Comparison of ENCODE assay signal across 25 cellular contexts in genomic region chr9:101498323-101498722, GRCh38.
"Had no signal": no experiment of that assay in that cellular context is flagged by ENCODE, and none has a peak within 500 bp of the region (broad histone marks: within the 10 kb centered on the region; RNA-seq: fewer than 3 reads in every experiment).

No MANE protein-coding gene starts in this region.

- H3K4me1 Mint-ChIP-seq: activated T-helper 17 cell treated with anti-CD3 and anti-CD28 coated beads, Interleukin-2, amount 50 U/mL, for 72 hours; immature natural killer cell; memory B cell; stimulated activated effector memory CD8-positive, alpha-beta T cell treated with anti-CD3 and anti-CD28 coated beads, Interleukin-12 subunit alpha, Interleukin-12 subunit beta, amount 100 ng/mL, for 72 hours; T-cell had no signal

- H3K9me3 Mint-ChIP-seq: activated T-cell treated with anti-CD3 and anti-CD28 coated beads, Interleukin-2, amount 50 U/mL, for 24 hours; activated T-helper 17 cell treated with anti-CD3 and anti-CD28 coated beads, Interleukin-2, amount 50 U/mL, for 72 hours; memory B cell; natural killer cell treated with Interleukin-12 subunit alpha and Interleukin-12 subunit beta and Interleukin-15 and Interleukin-18, amount 100 ng/mL, for 72 hours; stimulated activated effector memory CD8-positive, alpha-beta T cell treated with anti-CD3 and anti-CD28 coated beads, Interleukin-12 subunit alpha, Interleukin-12 subunit beta, amount 100 ng/mL, for 72 hours; T-cell; T-helper 2 cell treated with Interferon-gamma antibody and Interleukin-4, amounts not matched to agents 5 μg/mL and 100 μg/mL, for 36 hours had no signal

- ATAC-seq: activated T-helper 17 cell treated with anti-CD3 and anti-CD28 coated beads, Interleukin-2, amount 50 U/mL, for 72 hours; foreskin keratinocyte; natural killer cell treated with Interleukin-12 subunit alpha and Interleukin-12 subunit beta and Interleukin-15 and Interleukin-18, amount 100 ng/mL, for 72 hours; stimulated activated effector memory CD8-positive, alpha-beta T cell treated with anti-CD3 and anti-CD28 coated beads, Interleukin-12 subunit alpha, Interleukin-12 subunit beta, amount 100 ng/mL, for 72 hours; T-cell had no signal

- H3K9me3 ChIP-seq: breast epithelium, prostate gland, stomach, suprapubic skin, tibial nerve had no signal

- H3K36me3 Mint-ChIP-seq: activated naive CD8-positive, alpha-beta T cell; immature natural killer cell; memory B cell; natural killer cell treated with Interleukin-12 subunit alpha and Interleukin-12 subunit beta and Interleukin-15 and Interleukin-18, amount 100 ng/mL, for 72 hours; stimulated activated effector memory CD8-positive, alpha-beta T cell treated with anti-CD3 and anti-CD28 coated beads, Interleukin-12 subunit alpha, Interleukin-12 subunit beta, amount 100 ng/mL, for 72 hours; T-cell had no signal

- H3K36me3 ChIP-seq: breast epithelium, prostate gland, stomach, suprapubic skin, tibial nerve had no signal

- H3K4me3 Mint-ChIP-seq: activated naive CD8-positive, alpha-beta T cell; activated T-cell treated with anti-CD3 and anti-CD28 coated beads, Interleukin-2, amount 50 U/mL, for 24 hours; activated T-helper 17 cell treated with anti-CD3 and anti-CD28 coated beads, Interleukin-2, amount 50 U/mL, for 72 hours; immature natural killer cell; memory B cell; natural killer cell treated with Interleukin-12 subunit alpha and Interleukin-12 subunit beta and Interleukin-15 and Interleukin-18, amount 100 ng/mL, for 72 hours; stimulated activated effector memory CD8-positive, alpha-beta T cell treated with anti-CD3 and anti-CD28 coated beads, Interleukin-12 subunit alpha, Interleukin-12 subunit beta, amount 100 ng/mL, for 72 hours; T-cell; T-helper 2 cell treated with Interferon-gamma antibody and Interleukin-4, amounts not matched to agents 5 μg/mL and 100 μg/mL, for 36 hours had no signal

- DNase-seq: activated CD4-positive, alpha-beta T cell treated with anti-CD3 and anti-CD28 coated beads, Interleukin-2, amount 50 U/mL, for 4 hours; activated CD8-positive, alpha-beta memory T cell treated with anti-CD3 and anti-CD28 coated beads for 24 hours; activated CD8-positive, alpha-beta memory T cell treated with anti-CD3 and anti-CD28 coated beads, Interleukin-2, amount 50 U/mL, for 4 hours; activated naive CD4-positive, alpha-beta T cell; activated T-cell treated with anti-CD3 and anti-CD28 coated beads, Interleukin-2, amount 50 U/mL, for 24 hours; foreskin keratinocyte; immature natural killer cell; kidney glomerular epithelial cell; stimulated activated CD4-positive, alpha-beta T cell treated with anti-CD3 and anti-CD28 coated beads, Interleukin-2, amount 100 ng/mL, for 24 hours; stomach; T-cell had no signal

- H3K4me3 ChIP-seq: breast epithelium, coronary artery, prostate gland, stomach, suprapubic skin, tibial nerve had no signal

- H3K27ac Mint-ChIP-seq: activated naive CD8-positive, alpha-beta T cell; activated T-cell treated with anti-CD3 and anti-CD28 coated beads, Interleukin-2, amount 50 U/mL, for 24 hours; activated T-helper 17 cell treated with anti-CD3 and anti-CD28 coated beads, Interleukin-2, amount 50 U/mL, for 72 hours; immature natural killer cell; memory B cell; natural killer cell treated with Interleukin-12 subunit alpha and Interleukin-12 subunit beta and Interleukin-15 and Interleukin-18, amount 100 ng/mL, for 72 hours; stimulated activated effector memory CD8-positive, alpha-beta T cell treated with anti-CD3 and anti-CD28 coated beads, Interleukin-12 subunit alpha, Interleukin-12 subunit beta, amount 100 ng/mL, for 72 hours; T-cell; T-helper 2 cell treated with Interferon-gamma antibody and Interleukin-4, amounts not matched to agents 5 μg/mL and 100 μg/mL, for 36 hours had no signal

- FAIRE-seq: astrocyte, urothelium cell line had no signal

- H3K27ac ChIP-seq: breast epithelium, coronary artery, epithelial cell of prostate, foreskin keratinocyte, prostate gland, stomach, suprapubic skin, tibial nerve had no signal

- H3K4me1 ChIP-seq: breast epithelium, prostate gland, suprapubic skin had no signal

- H3K27me3 ChIP-seq: breast epithelium, foreskin keratinocyte, stomach, suprapubic skin, tibial nerve had no signal
